ENCODE assay signal across 1 cellular context in genomic region chr11:112226062-112226921, GRCh38.
TF ChIP-seq lines count a peak whose summit lies in the region.

PTS (plus strand) TSS chr11:112226428; CDS start chr11:112226444, 16 bp downstream.

TF ChIP-seq in HEK293, 187 proteins besides CTCF, POLR2A, EP300 and RAD21 (continued from another document):
- TF ChIP-seq PRDM1 (tag by site-specific recombination; IDR thresholded peaks at IDR 0.05): 0 out of 2 replicates have a peak, but pooled peaks have one; percentile 11
- TF ChIP-seq ZBTB20 (tag by site-specific recombination; IDR thresholded peaks at IDR 0.05): peak; percentile 74; the same call in 1 of the 2 replicates
- peak; percentile 54 for TF ChIP-seq ZEB2 (tag by site-specific recombination; IDR thresholded peaks at IDR 0.05)
- no peak for TF ChIP-seq ZNF48 (tag by site-specific recombination; IDR thresholded peaks at IDR 0.05)
- TF ChIP-seq ZBTB26 (tag by site-specific recombination; optimal IDR thresholded peaks at IDR 0.05): peak; percentile 77
- TF ChIP-seq ZNF24 (tag by site-specific recombination; IDR thresholded peaks at IDR 0.05): no peak
- peak; percentile 18; the same call in 1 of the 2 replicates for TF ChIP-seq ZNF561 (tag by site-specific recombination; IDR thresholded peaks at IDR 0.05; ENCODE audit: borderline replicate concordance)
- no peak for TF ChIP-seq ZNF555 (tag by site-specific recombination; conservative IDR thresholded peaks at IDR 0.05)
- 0 out of 2 replicates have a peak, but pooled peaks have one; percentile 13 for TF ChIP-seq ZNF366 (tag by site-specific recombination; conservative IDR thresholded peaks at IDR 0.05)
- TF ChIP-seq ZNF341 (tag by site-specific recombination; IDR thresholded peaks at IDR 0.05; ENCODE audit: low read depth): peak; percentile 98
- TF ChIP-seq PRDM10 (tag by site-specific recombination; IDR thresholded peaks at IDR 0.05): peak; percentile 69
- peak; percentile 84 for TF ChIP-seq ZNF692 (tag by site-specific recombination; IDR thresholded peaks at IDR 0.05)
- TF ChIP-seq ZNF223 (tag by site-specific recombination; IDR thresholded peaks at IDR 0.05): peak; percentile 84; the same call in 1 of the 2 replicates
- TF ChIP-seq ZNF335 (tag by site-specific recombination; conservative IDR thresholded peaks at IDR 0.05): peak; percentile 88
- TF ChIP-seq KLF9 (tag by site-specific recombination; IDR thresholded peaks at IDR 0.05; ENCODE audit: low read depth): peak; percentile 40; the same call in 1 of the 2 replicates
- TF ChIP-seq ZBTB11 (tag by site-specific recombination; conservative IDR thresholded peaks at IDR 0.05; ENCODE audit: low read depth): 0 out of 2 replicates have a peak, but pooled peaks have one; percentile 11
- TF ChIP-seq SP7 (tag by site-specific recombination; IDR thresholded peaks at IDR 0.05): peak; percentile 36; the same call in 1 of the 2 replicates
- peak; percentile 71; the same call in 1 of the 2 replicates for TF ChIP-seq KLF16 (tag by site-specific recombination; IDR thresholded peaks at IDR 0.05)
- TF ChIP-seq ZFP69B (tag by site-specific recombination; IDR thresholded peaks at IDR 0.05): peak; percentile 55; the same call in 1 of the 2 replicates
- peak; percentile 64; the same call in 1 of the 2 replicates for TF ChIP-seq KLF8 (tag by site-specific recombination; IDR thresholded peaks at IDR 0.05)
- no peak for TF ChIP-seq ZNF175 (tag by site-specific recombination; IDR thresholded peaks at IDR 0.05)
- TF ChIP-seq ZBTB48 (tag by site-specific recombination; IDR thresholded peaks at IDR 0.05): peak; percentile 79
- TF ChIP-seq SP3 (tag by site-specific recombination; IDR thresholded peaks at IDR 0.05): peak; percentile 60
- peak; percentile 52; the same call in 1 of the 2 replicates for TF ChIP-seq PATZ1 (tag by site-specific recombination; IDR thresholded peaks at IDR 0.05)
- TF ChIP-seq REST (tag by site-specific recombination; IDR thresholded peaks at IDR 0.05): peak; percentile 61; the same call in 1 of the 2 replicates
- TF ChIP-seq KLF17 (tag by site-specific recombination; IDR thresholded peaks at IDR 0.05): 0 out of 2 replicates have a peak, but pooled peaks have one; percentile 14
- peak; percentile 61 for TF ChIP-seq ZBTB8A (tag by site-specific recombination; IDR thresholded peaks at IDR 0.05)
